Comparison of ENCODE assay signal across 12 cellular contexts in the genomic region with DNA sequence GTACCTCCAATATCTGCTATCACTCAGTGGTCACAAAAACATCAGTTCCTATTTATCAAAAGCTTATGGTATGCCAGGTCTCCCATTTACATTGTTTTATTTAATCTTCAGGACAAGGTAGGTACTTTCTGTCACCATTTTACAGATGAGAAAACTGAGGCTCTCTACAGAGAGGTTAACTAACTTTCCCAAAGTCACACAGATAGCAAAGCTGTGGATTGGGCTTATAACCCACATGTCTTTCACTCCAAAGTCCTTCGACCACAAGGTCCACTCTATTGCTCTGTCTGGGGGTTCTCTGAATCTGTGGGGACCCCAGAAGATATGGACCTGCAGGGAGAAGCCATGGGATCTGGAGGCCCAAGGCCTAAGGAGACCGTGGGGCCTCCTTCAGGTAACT. TPM values are rescaled to one million over a fixed set of nuclear protein-coding genes. Genes with fewer than 3 reads are reported as not detected.
DNase-seq lines count a peak whose midpoint lies in the region; ATAC-seq, FAIRE-seq and TF ChIP-seq lines count a peak whose summit lies in the region.
"Had no signal": no experiment of that assay in that cellular context is flagged by ENCODE, and none has a peak within 500 bp of the region (broad histone marks: within the 10 kb centered on the region; RNA-seq: fewer than 3 reads in every experiment).

No MANE protein-coding gene starts in this region.

- CTCF ChIA-PET in HEK293 (lab: Yijun Ruan, JAX), result interaction anchor here (0.6 to 7.7 kb wide), 9 partner anchors 11 to 204 kb away, joined by 3 to 68 read pairs (median 4); a partner anchor contains a TSS
- CTCF ChIA-PET in GM12878 (lab: Yijun Ruan, JAX), result interaction anchor here (0.7 to 27.2 kb wide), 16 partner anchors 8 to 239 kb away, joined by 3 to 759 read pairs (median 5); a partner anchor contains a TSS
- CTCF ChIA-PET in Caco-2 (lab: Charles Lee), result interaction anchor here (1.4 to 1.5 kb wide), 2 partner anchors 12 to 169 kb away, joined by 3 read pairs; no protein-coding TSS in a partner anchor

- no peak for TF ChIP-seq RAD21 in GM12878 (IDR thresholded peaks at IDR 0.05; ENCODE audit: insufficient read depth, low read depth, low read length)

- H3K36me3 Mint-ChIP-seq in CD14-positive monocyte (peaks cover 0 to 2% of the 10 kb centered on the region in 2 donors), Caco-2 (ENCODE audit: insufficient read depth, unreplicated experiment) (no peaks in the 10 kb centered on the region)
- H3K36me3 Mint-ChIP-seq in natural killer cell treated with Interleukin-12 subunit alpha and Interleukin-12 subunit beta and Interleukin-15 and Interleukin-18, amount 100 ng/mL, for 72 hours, result no peaks in the 10 kb centered on the region

- ATAC-seq in GM12878, result no peak
- no peak for ATAC-seq in natural killer cell treated with Interleukin-12 subunit alpha and Interleukin-12 subunit beta and Interleukin-15 and Interleukin-18, amount 100 ng/mL, for 72 hours

- no peak for TF ChIP-seq EP300 in GM12878 (IDR thresholded peaks at IDR 0.05; ENCODE audit: borderline replicate concordance in 1 of 2, control insufficient read depth in 1 of 2, low read depth in 2 of 2, low read length in 2 of 2)

- BruUV-seq in GM12878 (replicated peaks; lab: Mats Ljungman, UMichigan) (no TSS peak), Caco-2 (replicated peaks; lab: Mats Ljungman, UMichigan) (no TSS peak)

- H3K9ac ChIP-seq in GM12878 (ENCODE audit: control insufficient read depth, insufficient read depth, low read length), result no peak overlapping the region; the same call in 1 of the 2 replicates

- SMC1A ChIA-PET in GM12878 (lab: Charles Lee; ENCODE audit: uncharacterized antibody, unreplicated experiment), result interaction anchor here (0.7 to 23.1 kb wide), 9 partner anchors 9 to 244 kb away, joined by 3 to 431 read pairs (median 3); a partner anchor contains a TSS

- TF ChIP-seq POLR2A in GM12878 (IDR thresholded peaks at IDR 0.05; ENCODE audit: low read depth, low read length), result no peak

- H3K9me3 Mint-ChIP-seq in CD14-positive monocyte (no peaks in the 10 kb centered on the region), Caco-2 (ENCODE audit: unreplicated experiment) (no peaks in the 10 kb centered on the region)
- H3K9me3 Mint-ChIP-seq in natural killer cell treated with Interleukin-12 subunit alpha and Interleukin-12 subunit beta and Interleukin-15 and Interleukin-18, amount 100 ng/mL, for 72 hours, result no peaks in the 10 kb centered on the region

- FAIRE-seq in GM12878 (lab: Jason Lieb, UNC), result no peak

- H3K27ac Mint-ChIP-seq in CD14-positive monocyte (peak overlapping the region in 5 of 7 donors; percentile 8 to 86 (median 53)), Caco-2 (ENCODE audit: unreplicated experiment) (no peak overlapping the region)
- H3K27ac Mint-ChIP-seq in natural killer cell treated with Interleukin-12 subunit alpha and Interleukin-12 subunit beta and Interleukin-15 and Interleukin-18, amount 100 ng/mL, for 72 hours, result peak overlapping the region; percentile 79 to 87

- H3K4me1 ChIP-seq in HEK293 (ENCODE audit: control insufficient read depth, insufficient read depth, low read length), result peaks cover 3% of the 10 kb centered on the region; the same call in 1 of the 2 replicates
- peaks cover 11% of the 10 kb centered on the region for H3K4me1 ChIP-seq in GM12878 (ENCODE audit: control insufficient read depth, insufficient read depth, low read length)
- H3K4me1 ChIP-seq in Caco-2, result peaks cover 13% of the 10 kb centered on the region

- DNase-seq in CD14-positive monocyte (ENCODE audit: low spot score) (no peak), GM12878 (ENCODE audit: low read depth, low spot score) (no peak), NCI-H1694 (lab: John Stamatoyannopoulos, UW) (no peak), GM19238 (ENCODE audit: insufficient read length, low spot score) (no peak), Caco-2 (no peak)
- no peak for DNase-seq in natural killer cell treated with Interleukin-12 subunit alpha and Interleukin-12 subunit beta and Interleukin-15 and Interleukin-18, amount 100 ng/mL, for 72 hours (ENCODE audit: low spot score)
- DNase-seq: COR-L47, NCI-H187 treated with DMSO at 0.1 percent for 48 hours had no signal

- H3K27ac ChIP-seq in HEK293 (ENCODE audit: extremely low read depth, low read depth, low read length) (no peak overlapping the region), GM12878 (ENCODE audit: control insufficient read depth, insufficient read depth) (no peak overlapping the region)

- intact Hi-C loops in CD14-positive monocyte (cut with micrococcal nuclease), result loop anchor here in 1 of 2 donors (5.0 kb wide), 1 partner anchor 37 kb away; no protein-coding TSS in a partner anchor
- intact Hi-C loops in GM12878 (cut with micrococcal nuclease; ENCODE audit: unreplicated experiment), result no loop called here
- intact Hi-C loops in Caco-2 (cut with micrococcal nuclease; ENCODE audit: unreplicated experiment), result no loop called here

- no peak overlapping the region for H3K4me2 ChIP-seq in GM12878 (ENCODE audit: control insufficient read depth, insufficient read depth)

- POLR2A ChIA-PET in HEK293 (lab: Yijun Ruan, JAX), result no interaction called here
- POLR2A ChIA-PET in GM12878 (lab: Charles Lee), result interaction anchor here (0.6 to 1.0 kb wide), 2 partner anchors 189 to 194 kb away, joined by 3 read pairs; a partner anchor contains a TSS
- POLR2A ChIA-PET in Caco-2 (lab: Charles Lee), result no interaction called here

- H3K9me3 ChIP-seq in HEK293 (ENCODE audit: control insufficient read depth, insufficient read depth, low read depth, low read length) (no peaks in the 10 kb centered on the region), GM12878 (replicated peaks; ENCODE audit: control insufficient read depth, insufficient read depth, low read length) (no peaks in the 10 kb centered on the region), Caco-2 (no peaks in the 10 kb centered on the region)

- in situ Hi-C loops in GM12878 (cut with MboI), result no loop called here

- 64% methylated on average over 2 of the region's 2 CpGs for WGBS in GM12878 (ENCODE audit: insufficient coverage, insufficient replicate concordance, low lambda C conversion rate, missing lambda C conversion rate)

- H3K27me3 ChIP-seq in GM12878 (replicated peaks in 1 of 2; ENCODE audit: control insufficient read depth in 2 of 2, insufficient read depth in 2 of 2, low read length in 1 of 2) (no peaks in the 10 kb centered on the region; a peak in 1 of 4 replicates), Caco-2 (replicated peaks; ENCODE audit: control insufficient read depth, insufficient read depth, low read length) (no peaks in the 10 kb centered on the region)

- H4K20me1 ChIP-seq in GM12878 (ENCODE audit: control insufficient read depth, insufficient read depth), result no peaks in the 10 kb centered on the region

- H3K4me1 Mint-ChIP-seq in CD14-positive monocyte (peaks cover 59% of the 10 kb centered on the region), Caco-2 (ENCODE audit: low read depth, unreplicated experiment) (peaks cover 7% of the 10 kb centered on the region)
- H3K4me1 Mint-ChIP-seq in natural killer cell treated with Interleukin-12 subunit alpha and Interleukin-12 subunit beta and Interleukin-15 and Interleukin-18, amount 100 ng/mL, for 72 hours (ENCODE audit: low read depth in 2 of 2), result peaks cover 63 to 74% of the 10 kb centered on the region in 2 donors

- H3K79me2 ChIP-seq in GM12878 (ENCODE audit: control insufficient read depth, insufficient read depth, low read length), result no peaks in the 10 kb centered on the region

- no peak for TF ChIP-seq CTCF in CD14-positive monocyte (IDR thresholded peaks at IDR 0.05)
- no peak for TF ChIP-seq CTCF in HEK293 (tag by site-specific recombination; IDR thresholded peaks at IDR 0.05)
- TF ChIP-seq CTCF in GM12878 (IDR thresholded peaks at IDR 0.05 in 2 of 3, conservative IDR thresholded peaks at IDR 0.05 in 1 of 3; ENCODE audit: control insufficient read depth in 2 of 3, extremely low read depth in 1 of 3, insufficient read depth in 1 of 3, low read depth in 3 of 3, low read length in 3 of 3), result no peak
- no peak for TF ChIP-seq CTCF in Caco-2 (IDR thresholded peaks at IDR 0.05; ENCODE audit: insufficient read depth in 1 of 2, low read depth in 1 of 2, low read length in 1 of 2, severe bottlenecking in 1 of 2, unreplicated experiment in 1 of 2)

- RAD21 ChIA-PET in GM12878 (lab: Charles Lee; ENCODE audit: unreplicated experiment), result interaction anchor here (1.0 to 1.6 kb wide), 4 partner anchors 13 to 194 kb away, joined by 3 to 18 read pairs (median 4); a partner anchor contains a TSS

- H3K4me3 Mint-ChIP-seq in CD14-positive monocyte (peak overlapping the region in 1 of 2 donors; percentile 1), Caco-2 (ENCODE audit: unreplicated experiment) (no peak overlapping the region)
- H3K4me3 Mint-ChIP-seq in natural killer cell treated with Interleukin-12 subunit alpha and Interleukin-12 subunit beta and Interleukin-15 and Interleukin-18, amount 100 ng/mL, for 72 hours, result peak overlapping the region; percentile 34

- no peak overlapping the region for H3K4me3 ChIP-seq in HEK293 (ENCODE audit: low read depth, low read length)
- no peak overlapping the region for H3K4me3 ChIP-seq in GM12878
- no peak overlapping the region for H3K4me3 ChIP-seq in Caco-2 (ENCODE audit: low read depth, low read length)

- peaks cover 4 to 20% (median 14%) of the 10 kb centered on the region in 3 donors for H3K27me3 Mint-ChIP-seq in CD14-positive monocyte (ENCODE audit: low read depth in 3 of 3)
- H3K27me3 Mint-ChIP-seq in natural killer cell treated with Interleukin-12 subunit alpha and Interleukin-12 subunit beta and Interleukin-15 and Interleukin-18, amount 100 ng/mL, for 72 hours, result peaks cover 9 to 11% of the 10 kb centered on the region in 2 donors
- H3K27me3 Mint-ChIP-seq in Caco-2 (ENCODE audit: insufficient read depth, unreplicated experiment), result no peaks in the 10 kb centered on the region

- H3K36me3 ChIP-seq in HEK293 (ENCODE audit: control insufficient read depth in 2 of 2, insufficient read depth in 1 of 2, low read length in 2 of 2), result no peaks in the 10 kb centered on the region
- no peaks in the 10 kb centered on the region for H3K36me3 ChIP-seq in GM12878 (ENCODE audit: control insufficient read depth in 2 of 2, insufficient read depth in 2 of 2, low read length in 1 of 2)
- H3K36me3 ChIP-seq in Caco-2 (ENCODE audit: control insufficient read depth, insufficient read depth, low read length), result no peaks in the 10 kb centered on the region

- peak overlapping the region; percentile 83 for H2AFZ ChIP-seq in GM12878 (ENCODE audit: control insufficient read depth, low read depth, low read length)

RNA-seq across cellular contexts. Expression of a gene that starts 26.6 kb away (rescaled TPM):
- polyA plus RNA-seq in CD14-positive monocyte (not detected), GM12878 (2011; rRNA removed) (not detected in 2 replicates), GM12878 (2014; fragmentation: Illumina TruSeq; extraction: Trizol) (not detected in 2 replicates), GM12878 (2014; fragmentation: Nextera tagmentation; extraction: Ambion mirVana) (not detected), GM12878 (2014; rRNA removed) (not detected in 2 replicates), GM12878 (2016; fragmentation: Nextera tagmentation; extraction: Ambion mirVana) (not detected)
- not detected in 2 replicates for total RNA-seq in GM12878 (2013; cell fraction: nucleolus; rRNA removed)
- total RNA-seq in GM12878 (2014; rRNA removed) (not detected in 2 replicates), GM12878 (2014; rRNA removed; fragmentation: Illumina TruSeq; extraction: Trizol) (not detected in 2 replicates), GM12878 (2021) (0.43 TPM in 1 of 2 replicates, not detected in the other), Caco-2 (2022) (15.3 and 18.5 TPM in 2 replicates)
- not detected for polyA plus RNA-seq in GM12878 (2011; ENCODE audit: low read depth)
- polyA plus RNA-seq in GM12878 (2011; cell fraction: cytosol; rRNA removed), result 0.03 TPM in 1 of 2 replicates, not detected in the other
- polyA plus RNA-seq in GM12878 (2011; cell fraction: nucleus; rRNA removed), result 0.07 and 0.38 TPM in 2 replicates
- not detected in 2 replicates for polyA plus RNA-seq in GM12878 (2012)
- not detected in 2 replicates for polyA minus RNA-seq in GM12878 (2011; rRNA and poly(A)+ RNA removed)
- not detected in 2 replicates for polyA minus RNA-seq in GM12878 (2011; cell fraction: cytosol; rRNA and poly(A)+ RNA removed)
- not detected in 2 replicates for polyA minus RNA-seq in GM12878 (2011; cell fraction: nucleus; rRNA and poly(A)+ RNA removed)
- not detected for total RNA-seq in natural killer cell treated with Interleukin-12 subunit alpha and Interleukin-12 subunit beta and Interleukin-15 and Interleukin-18, amount 100 ng/mL, for 72 hours
- total RNA-seq: LHCN-M2, renal cortical epithelial cell, subcutaneous adipose tissue had no signal

RNA-seq across cellular contexts. Expression of a gene that starts 49.5 kb away (rescaled TPM):
- polyA plus RNA-seq in CD14-positive monocyte (1 to 10 TPM; 2.8 to 3.2 TPM), GM12878 (2011; rRNA removed) (not detected in 2 replicates), GM12878 (2014; fragmentation: Illumina TruSeq; extraction: Trizol) (not detected in 2 replicates), GM12878 (2014; fragmentation: Nextera tagmentation; extraction: Ambion mirVana) (not detected), GM12878 (2014; rRNA removed) (not detected in 2 replicates), GM12878 (2016; fragmentation: Nextera tagmentation; extraction: Ambion mirVana) (not detected)
- not detected in 2 replicates for total RNA-seq in GM12878 (2013; cell fraction: nucleolus; rRNA removed)
- total RNA-seq in GM12878 (2014; rRNA removed) (not detected in 2 replicates), GM12878 (2014; rRNA removed; fragmentation: Illumina TruSeq; extraction: Trizol) (not detected in 2 replicates), GM12878 (2021) (not detected in 2 replicates), Caco-2 (2022) (8.9 and 10.6 TPM in 2 replicates)
- polyA plus RNA-seq in GM12878 (2011; ENCODE audit: low read depth), result 4.7 TPM
- polyA plus RNA-seq in GM12878 (2011; cell fraction: cytosol; rRNA removed), result not detected in 2 replicates
- polyA plus RNA-seq in GM12878 (2011; cell fraction: nucleus; rRNA removed), result not detected in 2 replicates
- polyA plus RNA-seq in GM12878 (2012), result 3.0 and 5.6 TPM in 2 replicates
- not detected in 2 replicates for polyA minus RNA-seq in GM12878 (2011; rRNA and poly(A)+ RNA removed)
- polyA minus RNA-seq in GM12878 (2011; cell fraction: cytosol; rRNA and poly(A)+ RNA removed), result 2.0 TPM in 1 of 2 replicates, not detected in the other
- 0.29 TPM in 1 of 2 replicates, not detected in the other for polyA minus RNA-seq in GM12878 (2011; cell fraction: nucleus; rRNA and poly(A)+ RNA removed)
- 1 to 10 TPM; 2.3 to 4.0 TPM for total RNA-seq in natural killer cell treated with Interleukin-12 subunit alpha and Interleukin-12 subunit beta and Interleukin-15 and Interleukin-18, amount 100 ng/mL, for 72 hours

Comparison
In these comparisons a context has a peak if more than half of its experiments do, and no peak if none do; other contexts are left out.
1. RNA of a gene that starts 26.6 kb away (total RNA-seq): 15.3 to 18.5 TPM in Caco-2; 0.43 TPM in GM12878 and not detected in natural killer cell treated with Interleukin-12 subunit alpha and Interleukin-12 subunit beta and Interleukin-15 and Interleukin-18, amount 100 ng/mL, for 72 hours; every median in the first group is over 10 times any median in the second.